ENCODE assay signal across 20 cellular contexts in the genomic region with DNA sequence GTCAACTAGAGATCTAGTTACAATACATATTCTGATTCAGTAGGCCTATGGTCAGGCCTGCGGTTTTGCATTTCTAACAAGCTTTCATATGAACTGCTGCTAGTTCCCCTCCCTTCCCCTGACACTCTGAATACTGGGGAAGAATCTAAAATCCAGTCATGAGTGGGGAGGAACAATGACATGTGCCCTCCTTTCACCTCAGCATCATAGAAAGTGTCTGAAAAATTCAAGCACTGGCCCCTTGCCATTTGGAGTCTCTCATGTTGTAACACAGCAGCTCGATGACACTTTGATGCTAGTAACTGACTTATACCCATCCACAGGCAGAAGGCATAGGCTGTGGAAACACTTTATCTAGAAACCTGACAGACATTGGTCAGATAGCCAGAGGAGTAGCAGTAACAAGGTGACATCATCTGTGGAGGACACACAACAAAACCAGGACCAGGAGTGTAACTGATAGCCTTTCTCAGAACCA.
DNase-seq lines count a peak whose midpoint lies in the region; ATAC-seq, FAIRE-seq and TF ChIP-seq lines count a peak whose summit lies in the region.
"Had no signal": no experiment of that assay in that cellular context is flagged by ENCODE, and none has a peak within 500 bp of the region (broad histone marks: within the 10 kb centered on the region; RNA-seq: fewer than 3 reads in every experiment).

No MANE protein-coding gene starts in this region.

- H3K9me2 ChIP-seq in GM23338 (ENCODE audit: insufficient read depth) = no peaks in the 10 kb centered on the region

- H3K4me1 ChIP-seq in astrocyte (ENCODE audit: insufficient read depth, low read length) (peaks cover 8% of the 10 kb centered on the region), GM23338 (ENCODE audit: insufficient read depth) (peaks cover 13% of the 10 kb centered on the region; the same call in 1 of the 2 replicates)

- peak; percentile 33 for DNase-seq in AG10803 (ENCODE audit: low read depth)
- peak; percentile 5 for DNase-seq in HFFc6
- DNase-seq in astrocyte (ENCODE audit: low read depth) = peak; percentile 75
- DNase-seq in left ventricle myocardium superior = no peak
- no peak for DNase-seq in GM23338 (ENCODE audit: low spot score)
- DNase-seq in DMS79 (lab: John Stamatoyannopoulos, UW) = no peak
- DNase-seq: activated CD4-positive, alpha-beta T cell treated with anti-CD3 and anti-CD28 coated beads, Interleukin-2, amount 10 ng/mL, durations not matched to agents 7 days and 5 days; activated naive CD4-positive, alpha-beta T cell; activated T-cell treated with anti-CD3 and anti-CD28 coated beads for 4 hours; MG63; NCI-H1930; NCI-H524 treated with DMSO at 0.1 percent for 48 hours; ovary; stimulated activated CD4-positive, alpha-beta T cell treated with anti-CD3 and anti-CD28 coated beads, Interleukin-4, amount 100 ng/mL, for 24 hours had no signal

- H4K20me1 ChIP-seq in astrocyte (ENCODE audit: insufficient read depth, low read length) = no peaks in the 10 kb centered on the region
- no peaks in the 10 kb centered on the region for H4K20me1 ChIP-seq in GM23338 (replicated peaks; ENCODE audit: insufficient read depth)

- H3K27me3 ChIP-seq in astrocyte (ENCODE audit: insufficient read depth, low read length) (no peaks in the 10 kb centered on the region), GM23338 (ENCODE audit: insufficient read depth) (no peaks in the 10 kb centered on the region)
- H3K27me3 ChIP-seq: esophagus muscularis mucosa, MG63, ovary, suprapubic skin had no signal

- H3K9me3 Mint-ChIP-seq in HFFc6 = no peaks in the 10 kb centered on the region
- peaks cover 2% of the 10 kb centered on the region for H3K9me3 Mint-ChIP-seq in astrocyte (ENCODE audit: unreplicated experiment)
- H3K9me3 Mint-ChIP-seq in GM23338 = peaks cover 8% of the 10 kb centered on the region; the same call in 1 of the 3 replicates

- H3K36me3 ChIP-seq in astrocyte (ENCODE audit: insufficient read depth, low read length) (no peaks in the 10 kb centered on the region), GM23338 (ENCODE audit: insufficient read depth) (no peaks in the 10 kb centered on the region)
- H3K36me3 ChIP-seq: esophagus muscularis mucosa, MG63, ovary, suprapubic skin had no signal

- H3K9ac ChIP-seq in astrocyte (ENCODE audit: low read length) = no peak overlapping the region

- H3K27ac ChIP-seq in astrocyte (ENCODE audit: low read depth, low read length) (no peak overlapping the region), GM23338 (ENCODE audit: low read depth) (no peak overlapping the region)
- H3K27ac ChIP-seq: esophagus muscularis mucosa, ovary, SK-N-MC, suprapubic skin had no signal

- H3K4me1 Mint-ChIP-seq in HFFc6 (ENCODE audit: low read depth) (peaks cover 39% of the 10 kb centered on the region), astrocyte (ENCODE audit: low read depth, unreplicated experiment) (peaks cover 4% of the 10 kb centered on the region), GM23338 (peaks cover 22% of the 10 kb centered on the region)

- intact Hi-C loops in left ventricle myocardium superior (cut with micrococcal nuclease) = no loop called here

- H3K27me3 Mint-ChIP-seq in HFFc6 (ENCODE audit: insufficient read depth) (no peaks in the 10 kb centered on the region), astrocyte (ENCODE audit: low read depth, unreplicated experiment) (no peaks in the 10 kb centered on the region), GM23338 (ENCODE audit: insufficient read depth, low read depth, poor library complexity) (peaks cover 2% of the 10 kb centered on the region)
- H3K27me3 Mint-ChIP-seq: activated CD4-positive, alpha-beta T cell treated with anti-CD3 and anti-CD28 coated beads, Interleukin-2, amount 10 ng/mL, durations not matched to agents 7 days and 5 days had no signal

- no peak overlapping the region for H2AFZ ChIP-seq in astrocyte (ENCODE audit: low read depth, low read length)
- H2AFZ ChIP-seq in GM23338 = no peak overlapping the region; the same call in 1 of the 2 replicates

- no peak for FAIRE-seq in astrocyte (lab: Jason Lieb, UNC)
- FAIRE-seq: GM12891 had no signal

- H3F3A ChIP-seq in GM23338 (replicated peaks; ENCODE audit: low read depth) = no peaks in the 10 kb centered on the region

- no peak for TF ChIP-seq CTCF in AG10803 (conservative IDR thresholded peaks at IDR 0.05; ENCODE audit: low read length)
- no peak for TF ChIP-seq CTCF in HFFc6 (IDR thresholded peaks at IDR 0.05)
- no peak for TF ChIP-seq CTCF in astrocyte (IDR thresholded peaks at IDR 0.05; ENCODE audit: insufficient read depth, low read depth, low read length)
- TF ChIP-seq CTCF in GM23338 (conservative IDR thresholded peaks at IDR 0.05; ENCODE audit: low read depth in 2 of 2) = no peak

- ATAC-seq in left ventricle myocardium superior (peak; percentile 74), GM23338 (no peak), GM21737 (IDR thresholded peaks at IDR 0.05; ENCODE audit: unreplicated experiment) (no peak)
- ATAC-seq in activated CD4-positive, CD25-positive, alpha-beta regulatory T cell treated with anti-CD3 and anti-CD28 coated beads, Interleukin-2, amount 50 U/mL, for 24 hours = no peak

- H3K79me2 ChIP-seq in astrocyte (ENCODE audit: insufficient read depth, low read length) = no peaks in the 10 kb centered on the region
- H3K79me2 ChIP-seq in GM23338 (replicated peaks; ENCODE audit: insufficient read depth) = no peaks in the 10 kb centered on the region

- H3K4me3 ChIP-seq in AG10803 (ENCODE audit: low read length) = no peak overlapping the region
- H3K4me3 ChIP-seq in astrocyte (ENCODE audit: insufficient read depth, low read depth, low read length) = no peak overlapping the region
- H3K4me3 ChIP-seq in GM23338 = no peak overlapping the region
- H3K4me3 ChIP-seq: esophagus muscularis mucosa, MG63, ovary, SK-N-MC, suprapubic skin had no signal

- H3K4me3 Mint-ChIP-seq in HFFc6 (no peak overlapping the region), astrocyte (ENCODE audit: unreplicated experiment) (no peak overlapping the region), GM23338 (no peak overlapping the region)
- H3K4me3 Mint-ChIP-seq: activated CD4-positive, alpha-beta T cell treated with anti-CD3 and anti-CD28 coated beads, Interleukin-2, amount 10 ng/mL, durations not matched to agents 7 days and 5 days had no signal

- H3K36me3 Mint-ChIP-seq in HFFc6 (ENCODE audit: low read depth) (peaks cover 4% of the 10 kb centered on the region; the same call in 1 of the 2 replicates), astrocyte (ENCODE audit: low read depth, unreplicated experiment) (no peaks in the 10 kb centered on the region), GM23338 (ENCODE audit: low read depth) (peaks cover 4% of the 10 kb centered on the region; the same call in 1 of the 3 replicates)

- H3K9me3 ChIP-seq in astrocyte (ENCODE audit: insufficient read depth, low read depth, low read length) = no peaks in the 10 kb centered on the region
- H3K9me3 ChIP-seq: esophagus muscularis mucosa, MG63, ovary, suprapubic skin had no signal

- peak overlapping the region; percentile 22; the same call in 1 of the 2 replicates for H3K27ac Mint-ChIP-seq in HFFc6
- H3K27ac Mint-ChIP-seq in astrocyte (ENCODE audit: unreplicated experiment) = no peak overlapping the region
- H3K27ac Mint-ChIP-seq in GM23338 = no peak overlapping the region
- H3K27ac Mint-ChIP-seq: activated CD4-positive, alpha-beta T cell treated with anti-CD3 and anti-CD28 coated beads, Interleukin-2, amount 10 ng/mL, durations not matched to agents 7 days and 5 days had no signal

- no peak overlapping the region for H3K4me2 ChIP-seq in astrocyte (ENCODE audit: low read length)
- no peak overlapping the region for H3K4me2 ChIP-seq in GM23338

TF ChIP-seq in GM23338, 12 proteins besides CTCF, POLR2A, EP300 and RAD21 (continues in another document):
- TF ChIP-seq CREB1 (CRISPR knock-in tag; IDR thresholded peaks at IDR 0.05; ENCODE audit: low read depth) = no peak
- no peak for TF ChIP-seq POLR2AphosphoS5 (IDR thresholded peaks at IDR 0.05; ENCODE audit: low read depth)
- no peak for TF ChIP-seq STAT1 (IDR thresholded peaks at IDR 0.05; ENCODE audit: unreplicated experiment)
- TF ChIP-seq, protein P1, sequence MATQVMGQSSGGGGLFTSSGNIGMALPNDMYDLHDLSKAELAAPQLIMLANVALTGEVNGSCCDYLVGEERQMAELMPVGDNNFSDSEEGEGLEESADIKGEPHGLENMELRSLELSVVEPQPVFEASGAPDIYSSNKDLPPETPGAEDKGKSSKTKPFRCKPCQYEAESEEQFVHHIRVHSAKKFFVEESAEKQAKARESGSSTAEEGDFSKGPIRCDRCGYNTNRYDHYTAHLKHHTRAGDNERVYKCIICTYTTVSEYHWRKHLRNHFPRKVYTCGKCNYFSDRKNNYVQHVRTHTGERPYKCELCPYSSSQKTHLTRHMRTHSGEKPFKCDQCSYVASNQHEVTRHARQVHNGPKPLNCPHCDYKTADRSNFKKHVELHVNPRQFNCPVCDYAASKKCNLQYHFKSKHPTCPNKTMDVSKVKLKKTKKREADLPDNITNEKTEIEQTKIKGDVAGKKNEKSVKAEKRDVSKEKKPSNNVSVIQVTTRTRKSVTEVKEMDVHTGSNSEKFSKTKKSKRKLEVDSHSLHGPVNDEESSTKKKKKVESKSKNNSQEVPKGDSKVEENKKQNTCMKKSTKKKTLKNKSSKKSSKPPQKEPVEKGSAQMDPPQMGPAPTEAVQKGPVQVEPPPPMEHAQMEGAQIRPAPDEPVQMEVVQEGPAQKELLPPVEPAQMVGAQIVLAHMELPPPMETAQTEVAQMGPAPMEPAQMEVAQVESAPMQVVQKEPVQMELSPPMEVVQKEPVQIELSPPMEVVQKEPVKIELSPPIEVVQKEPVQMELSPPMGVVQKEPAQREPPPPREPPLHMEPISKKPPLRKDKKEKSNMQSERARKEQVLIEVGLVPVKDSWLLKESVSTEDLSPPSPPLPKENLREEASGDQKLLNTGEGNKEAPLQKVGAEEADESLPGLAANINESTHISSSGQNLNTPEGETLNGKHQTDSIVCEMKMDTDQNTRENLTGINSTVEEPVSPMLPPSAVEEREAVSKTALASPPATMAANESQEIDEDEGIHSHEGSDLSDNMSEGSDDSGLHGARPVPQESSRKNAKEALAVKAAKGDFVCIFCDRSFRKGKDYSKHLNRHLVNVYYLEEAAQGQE (IDR thresholded peaks at IDR 0.05; ENCODE audit: unreplicated experiment) = no peak

Comparison
In these comparisons a context has a peak if more than half of its experiments do, and no peak if none do; other contexts are left out.
1. DNase-seq: peak in AG10803 (single experiment), HFFc6 (single experiment) and astrocyte (single experiment); none in left ventricle myocardium superior (single experiment), GM23338 (single experiment) and DMS79 (single experiment).